26 cellular contexts compared by ENCODE assay signal in genomic region chr5:123294544-123294943, GRCh38.
A peak's percentile ranks its signal among the peaks of the same experiment; 100 is the strongest.
DNase-seq lines count a peak whose midpoint lies in the region; ATAC-seq, FAIRE-seq and TF ChIP-seq lines count a peak whose summit lies in the region.
"Had no signal": no experiment of that assay in that cellular context is flagged by ENCODE, and none has a peak within 500 bp of the region (broad histone marks: within the 10 kb centered on the region; RNA-seq: fewer than 3 reads in every experiment).

No MANE protein-coding gene starts in this region.

- no peaks in the 10 kb centered on the region for H3F3A ChIP-seq in MM.1S (ENCODE audit: insufficient read depth, low read length)

- H3K9me3 ChIP-seq in MM.1S (replicated peaks; ENCODE audit: insufficient read depth, low read length) = no peaks in the 10 kb centered on the region
- H3K9me3 ChIP-seq: upper lobe of left lung had no signal

- no peaks in the 10 kb centered on the region for H3K79me2 ChIP-seq in MM.1S (ENCODE audit: low read length)

- H4K20me1 ChIP-seq in MM.1S (ENCODE audit: insufficient read depth, low read length) = no peaks in the 10 kb centered on the region

- ATAC-seq in GM18511 (IDR thresholded peaks at IDR 0.05; ENCODE audit: unreplicated experiment) = peak; percentile 53
- peak; percentile 86 for ATAC-seq in GM21390 (IDR thresholded peaks at IDR 0.05; ENCODE audit: unreplicated experiment)
- ATAC-seq in HG02981 (IDR thresholded peaks at IDR 0.05; ENCODE audit: unreplicated experiment) = peak; percentile 77
- peak; percentile 56 for ATAC-seq in HG03469 (IDR thresholded peaks at IDR 0.05; ENCODE audit: unreplicated experiment)
- no peak for ATAC-seq in HG02973 (IDR thresholded peaks at IDR 0.05; ENCODE audit: unreplicated experiment)
- ATAC-seq: heart left ventricle, SK-N-SH treated with all-trans-retinoic acid at 6 μM for 48 hours had no signal

- DNase-seq in GM19239 (ENCODE audit: insufficient read length, low spot score) = no peak
- DNase-seq in caudate nucleus (lab: John Stamatoyannopoulos, UW) = no peak
- DNase-seq in MM.1S = no peak
- DNase-seq: activated CD4-positive, CD25-positive, alpha-beta regulatory T cell; activated CD8-positive, alpha-beta memory T cell treated with anti-CD3 and anti-CD28 coated beads for 24 hours; Calu3; endodermal cell; heart left ventricle; immature natural killer cell; left ventricle myocardium inferior; midbrain; NCI-H2081; NCI-H446 treated with DMSO at 0.1 percent for 48 hours; RPMI8226; stimulated activated CD4-positive, alpha-beta T cell treated with anti-CD3 and anti-CD28 coated beads, Interleukin-4, amount 100 ng/mL, for 1 hour; upper lobe of left lung had no signal

- no peak overlapping the region for H3K9ac ChIP-seq in MM.1S (ENCODE audit: low read length)
- H3K9ac ChIP-seq: KMS-11 had no signal

- no peaks in the 10 kb centered on the region for H3K27me3 ChIP-seq in MM.1S (replicated peaks; ENCODE audit: insufficient read depth, low read length)
- H3K27me3 ChIP-seq: upper lobe of left lung had no signal

- no peak overlapping the region for H2AFZ ChIP-seq in MM.1S (ENCODE audit: low read length)

- no peak for TF ChIP-seq CTCF in MM.1S (IDR thresholded peaks at IDR 0.05; ENCODE audit: low read length)

- H3K27ac ChIP-seq in caudate nucleus (ENCODE audit: low read depth, low read length) (no peak overlapping the region), MM.1S (ENCODE audit: low read length) (no peak overlapping the region)
- H3K27ac ChIP-seq: heart left ventricle, KMS-11, left ventricle myocardium inferior, skin epidermis, upper lobe of left lung had no signal

- FAIRE-seq in GM19239 (lab: Jason Lieb, UNC) = no peak
- FAIRE-seq: A204.1, colon had no signal

- H3K4me1 ChIP-seq in MM.1S (ENCODE audit: low read length) = no peaks in the 10 kb centered on the region
- H3K4me1 ChIP-seq: heart left ventricle, left ventricle myocardium inferior, upper lobe of left lung had no signal

- no peaks in the 10 kb centered on the region for H3K9me2 ChIP-seq in MM.1S (replicated peaks; ENCODE audit: insufficient read depth, low read length)

- no peaks in the 10 kb centered on the region for H3K36me3 ChIP-seq in MM.1S (replicated peaks; ENCODE audit: insufficient read depth, low read length)
- H3K36me3 ChIP-seq: heart left ventricle, left ventricle myocardium inferior, upper lobe of left lung had no signal

- H3K4me3 ChIP-seq in MM.1S (ENCODE audit: low read length) = no peak overlapping the region
- H3K4me3 ChIP-seq: heart left ventricle, left ventricle myocardium inferior, skin epidermis, upper lobe of left lung had no signal

- no peak overlapping the region for H3K4me2 ChIP-seq in MM.1S (ENCODE audit: low read depth, low read length)
- H3K4me2 ChIP-seq: KMS-11 had no signal
